Comparison of ENCODE assay signal across 21 cellular contexts in the genomic region with DNA sequence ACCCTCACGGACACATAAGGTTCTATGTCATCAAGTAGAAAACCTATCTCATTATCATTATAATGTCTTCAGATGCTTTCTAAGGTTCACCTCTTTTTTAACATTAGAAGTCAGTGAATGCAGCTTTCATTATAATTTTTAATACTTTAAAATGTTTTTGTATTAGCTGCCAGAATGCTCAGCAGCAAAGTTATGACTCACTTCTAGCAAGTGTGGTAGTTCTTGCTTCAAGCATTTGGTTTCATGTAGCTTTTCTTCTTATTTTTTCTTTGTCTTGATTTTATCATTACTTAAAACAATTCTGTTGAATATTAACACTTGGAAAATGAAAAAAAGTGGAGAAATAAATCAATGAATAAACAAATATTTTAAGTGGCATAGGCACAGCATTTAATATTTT. TPM values are rescaled to one million over a fixed set of nuclear protein-coding genes. Genes with fewer than 3 reads are reported as not detected.
"Had no signal": no experiment of that assay in that cellular context is flagged by ENCODE, and none has a peak within 500 bp of the region (broad histone marks: within the 10 kb centered on the region; RNA-seq: fewer than 3 reads in every experiment).

No MANE protein-coding gene starts in this region.

- H3K4me1 ChIP-seq: testis, upper lobe of right lung, vagina had no signal

- H3K27ac ChIP-seq: heart left ventricle, skin epidermis, testis, tibial nerve, upper lobe of right lung, vagina had no signal

- DNase-seq: effector CD4-positive, alpha-beta T cell; endodermal cell; erythroblast; heart left ventricle; hippocampal formation; mucosa of descending colon; natural killer cell; posterior cingulate gyrus; stimulated activated CD4-positive, alpha-beta T cell treated with anti-CD3 and anti-CD28 coated beads, Interleukin-2, amount 100 ng/mL, for 24 hours; stimulated activated CD4-positive, alpha-beta T cell treated with anti-CD3 and anti-CD28 coated beads, Interleukin-4, amount 100 ng/mL, for 4 hours; stimulated activated naive B cell treated with anti-CD40 and anti-IgM and Interleukin-4, amounts not matched to agents 10 μg/mL and 1 μg/mL and 100 μg/mL, for 72 hours; stimulated activated naive CD8-positive, alpha-beta T cell treated with anti-CD3 and anti-CD28 coated beads, Interleukin-15, amount 100 ng/mL, for 72 hours; testis; upper lobe of right lung had no signal

- H3K27me3 ChIP-seq: heart left ventricle, testis, tibial nerve, upper lobe of right lung, vagina had no signal

- H3K36me3 ChIP-seq: tibial nerve, upper lobe of right lung had no signal

- H3K4me3 ChIP-seq: heart left ventricle, mucosa of descending colon, skin epidermis, testis, tibial nerve, upper lobe of right lung, vagina had no signal

- ATAC-seq: heart left ventricle; left lobe of liver; mucosa of descending colon; natural killer cell; sciatic nerve; stimulated activated naive B cell treated with anti-CD40 and anti-IgM and Interleukin-4, amounts not matched to agents 10 μg/mL and 1 μg/mL and 100 μg/mL, for 72 hours; stimulated activated naive CD8-positive, alpha-beta T cell treated with anti-CD3 and anti-CD28 coated beads, Interleukin-15, amount 100 ng/mL, for 72 hours; upper lobe of right lung had no signal

- H3K9me3 ChIP-seq: heart left ventricle, mucosa of descending colon, testis, tibial nerve, upper lobe of right lung, vagina had no signal

RNA-seq across cellular contexts. Expression of a gene that starts 34.3 kb away (rescaled TPM):
- total RNA-seq: frontal cortex, left lobe of liver, myocyte had no signal
- polyA plus RNA-seq: heart left ventricle had no signal

RNA-seq across cellular contexts. Expression of a gene that starts 53.2 kb away (rescaled TPM):
- total RNA-seq: natural killer cell had no signal
